In the genomic region with DNA sequence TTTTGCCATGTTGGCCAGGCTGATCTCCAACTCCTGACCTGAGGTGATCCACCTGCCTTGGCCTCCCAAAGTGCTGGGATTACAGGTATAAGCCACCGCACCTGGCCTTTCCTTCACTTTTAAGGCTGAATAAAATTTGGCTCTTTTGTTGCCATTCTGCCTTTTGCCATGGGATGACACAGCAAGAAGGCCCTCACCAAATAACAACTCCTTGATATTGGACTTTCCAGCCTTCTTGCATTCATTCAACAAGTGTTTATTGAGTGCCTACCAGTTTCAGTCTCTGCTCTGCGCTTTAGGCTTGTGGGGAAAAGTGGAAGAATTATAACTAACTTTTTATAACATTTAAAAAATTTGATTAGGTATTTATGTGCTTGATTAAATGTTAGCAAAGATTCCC, we compare ENCODE assay signal across 16 cellular contexts. TPM values are rescaled to one million over a fixed set of nuclear protein-coding genes. Genes with fewer than 3 reads are reported as not detected.
DNase-seq lines count a peak whose midpoint lies in the region; ATAC-seq, FAIRE-seq and TF ChIP-seq lines count a peak whose summit lies in the region.
"Had no signal": no experiment of that assay in that cellular context is flagged by ENCODE, and none has a peak within 500 bp of the region (broad histone marks: within the 10 kb centered on the region; RNA-seq: fewer than 3 reads in every experiment).

No MANE protein-coding gene starts in this region.

- H3K4me1 Mint-ChIP-seq in activated CD8-positive, alpha-beta T cell treated with anti-CD3 and anti-CD28 coated beads, Interleukin-2, amount 10 ng/mL, durations not matched to agents 7 days and 5 days (ENCODE audit: low read depth), result peaks cover 48% of the 10 kb centered on the region
- H3K4me1 Mint-ChIP-seq in activated CD8-positive, alpha-beta T cell treated with anti-CD3 and anti-CD28 coated beads for 36 hours (ENCODE audit: low read depth), result peaks cover 37% of the 10 kb centered on the region
- peaks cover 25% of the 10 kb centered on the region for H3K4me1 Mint-ChIP-seq in activated T-helper 17 cell treated with anti-CD3 and anti-CD28 coated beads, Interleukin-2, amount 50 U/mL, for 72 hours
- peaks cover 22% of the 10 kb centered on the region for H3K4me1 Mint-ChIP-seq in osteocyte (ENCODE audit: unreplicated experiment)

- H3K9me3 Mint-ChIP-seq in activated CD8-positive, alpha-beta T cell treated with anti-CD3 and anti-CD28 coated beads, Interleukin-2, amount 10 ng/mL, durations not matched to agents 7 days and 5 days (ENCODE audit: insufficient read depth), result no peaks in the 10 kb centered on the region
- H3K9me3 Mint-ChIP-seq in activated CD8-positive, alpha-beta T cell treated with anti-CD3 and anti-CD28 coated beads for 36 hours, result no peaks in the 10 kb centered on the region
- H3K9me3 Mint-ChIP-seq in activated T-helper 17 cell treated with anti-CD3 and anti-CD28 coated beads, Interleukin-2, amount 50 U/mL, for 72 hours, result no peaks in the 10 kb centered on the region
- H3K9me3 Mint-ChIP-seq in osteocyte (ENCODE audit: unreplicated experiment), result no peaks in the 10 kb centered on the region
- H3K9me3 Mint-ChIP-seq: CD8-positive, alpha-beta T cell; HFFc6 had no signal

- no peak for TF ChIP-seq POLR2A in GM18505 (IDR thresholded peaks at IDR 0.05; ENCODE audit: borderline replicate concordance, extremely low read depth, insufficient read depth, insufficient read length)

- no peak overlapping the region for H3K27ac Mint-ChIP-seq in activated CD8-positive, alpha-beta T cell treated with anti-CD3 and anti-CD28 coated beads, Interleukin-2, amount 10 ng/mL, durations not matched to agents 7 days and 5 days
- H3K27ac Mint-ChIP-seq in activated CD8-positive, alpha-beta T cell treated with anti-CD3 and anti-CD28 coated beads for 36 hours, result no peak overlapping the region
- H3K27ac Mint-ChIP-seq in activated T-helper 17 cell treated with anti-CD3 and anti-CD28 coated beads, Interleukin-2, amount 50 U/mL, for 72 hours, result no peak overlapping the region
- peak overlapping the region; percentile 18 for H3K27ac Mint-ChIP-seq in osteocyte (ENCODE audit: unreplicated experiment)

- POLR2A ChIA-PET in activated CD8-positive, alpha-beta T cell treated with anti-CD3 and anti-CD28 coated beads, Interleukin-2, amount 10 ng/mL, durations not matched to agents 7 days and 5 days (lab: Charles Lee), result interaction anchor here (0.9 kb wide), 1 partner anchor 225 kb away, joined by 4 read pairs; no protein-coding TSS in a partner anchor
- POLR2A ChIA-PET in activated CD8-positive, alpha-beta T cell treated with anti-CD3 and anti-CD28 coated beads for 36 hours (lab: Charles Lee), result no interaction called here
- POLR2A ChIA-PET in HEK293 (lab: Yijun Ruan, JAX), result no interaction called here

- intact Hi-C loops in activated CD8-positive, alpha-beta T cell treated with anti-CD3 and anti-CD28 coated beads for 36 hours (cut with micrococcal nuclease), result loop anchor here (10.0 kb wide), 1 partner anchor 627 kb away; no protein-coding TSS in a partner anchor

- H3K4me3 ChIP-seq in HEK293 (ENCODE audit: low read depth, low read length), result no peak overlapping the region
- H3K4me3 ChIP-seq: BLaER1 had no signal

- H3K36me3 ChIP-seq in HEK293 (ENCODE audit: control insufficient read depth in 2 of 2, insufficient read depth in 1 of 2, low read length in 2 of 2), result peaks cover 7 to 8% of the 10 kb centered on the region in 2 experiments; a peak in 2 of 3 replicates

- peaks cover 4% of the 10 kb centered on the region for H3K36me3 Mint-ChIP-seq in activated CD8-positive, alpha-beta T cell treated with anti-CD3 and anti-CD28 coated beads, Interleukin-2, amount 10 ng/mL, durations not matched to agents 7 days and 5 days (ENCODE audit: low read depth)
- no peaks in the 10 kb centered on the region for H3K36me3 Mint-ChIP-seq in activated CD8-positive, alpha-beta T cell treated with anti-CD3 and anti-CD28 coated beads for 36 hours (ENCODE audit: low read depth)
- no peaks in the 10 kb centered on the region for H3K36me3 Mint-ChIP-seq in activated T-helper 17 cell treated with anti-CD3 and anti-CD28 coated beads, Interleukin-2, amount 50 U/mL, for 72 hours (ENCODE audit: low read depth)
- peaks cover 4% of the 10 kb centered on the region for H3K36me3 Mint-ChIP-seq in osteocyte (ENCODE audit: unreplicated experiment)

- no peaks in the 10 kb centered on the region for H3K9me3 ChIP-seq in HEK293 (ENCODE audit: control insufficient read depth, insufficient read depth, low read depth, low read length)
- H3K9me3 ChIP-seq: BLaER1 had no signal

- no peak for FAIRE-seq in GM19239 (lab: Jason Lieb, UNC)

- no peaks in the 10 kb centered on the region for H3K27me3 Mint-ChIP-seq in activated CD8-positive, alpha-beta T cell treated with anti-CD3 and anti-CD28 coated beads, Interleukin-2, amount 10 ng/mL, durations not matched to agents 7 days and 5 days (ENCODE audit: low read depth)
- H3K27me3 Mint-ChIP-seq in activated CD8-positive, alpha-beta T cell treated with anti-CD3 and anti-CD28 coated beads for 36 hours, result no peaks in the 10 kb centered on the region
- H3K27me3 Mint-ChIP-seq in activated T-helper 17 cell treated with anti-CD3 and anti-CD28 coated beads, Interleukin-2, amount 50 U/mL, for 72 hours, result no peaks in the 10 kb centered on the region
- peaks cover 4% of the 10 kb centered on the region for H3K27me3 Mint-ChIP-seq in osteocyte (ENCODE audit: unreplicated experiment)

- TF ChIP-seq CTCF in activated CD8-positive, alpha-beta T cell treated with anti-CD3 and anti-CD28 coated beads for 36 hours (IDR thresholded peaks at IDR 0.05), result no peak
- no peak for TF ChIP-seq CTCF in HEK293 (tag by site-specific recombination; IDR thresholded peaks at IDR 0.05)
- no peak for TF ChIP-seq CTCF in osteocyte (IDR thresholded peaks at IDR 0.05)

- no peak overlapping the region for H3K27ac ChIP-seq in HEK293 (ENCODE audit: extremely low read depth, low read depth, low read length)
- H3K27ac ChIP-seq: BLaER1, GM23248 had no signal

- DNase-seq in activated CD8-positive, alpha-beta T cell treated with anti-CD3 and anti-CD28 coated beads, Interleukin-2, amount 10 ng/mL, durations not matched to agents 7 days and 5 days, result no peak
- no peak for DNase-seq in activated CD8-positive, alpha-beta T cell treated with anti-CD3 and anti-CD28 coated beads for 36 hours
- DNase-seq in osteocyte (ENCODE audit: extremely low spot score, unreplicated experiment), result no peak
- no peak for DNase-seq in GM19239 (ENCODE audit: insufficient read length, low spot score)
- DNase-seq: 8988T; Calu3; CD8-positive, alpha-beta T cell; DMS79 treated with DMSO at 0.1 percent for 48 hours; GM23248; HCEC 1CT; HFFc6 had no signal

- no peak for ATAC-seq in activated CD8-positive, alpha-beta T cell treated with anti-CD3 and anti-CD28 coated beads, Interleukin-2, amount 10 ng/mL, durations not matched to agents 7 days and 5 days
- ATAC-seq in activated CD8-positive, alpha-beta T cell treated with anti-CD3 and anti-CD28 coated beads for 36 hours, result no peak
- no peak for ATAC-seq in activated T-helper 17 cell treated with anti-CD3 and anti-CD28 coated beads, Interleukin-2, amount 50 U/mL, for 72 hours (replicated peaks)
- ATAC-seq in GM21528 (IDR thresholded peaks at IDR 0.05; ENCODE audit: low FRiP score, unreplicated experiment), result no peak
- no peak for ATAC-seq in GM18505 (IDR thresholded peaks at IDR 0.05; ENCODE audit: unreplicated experiment)
- ATAC-seq: CD8-positive, alpha-beta T cell had no signal

- CTCF ChIA-PET in activated CD8-positive, alpha-beta T cell treated with anti-CD3 and anti-CD28 coated beads, Interleukin-2, amount 10 ng/mL, durations not matched to agents 7 days and 5 days (lab: Charles Lee), result interaction anchor here (0.9 to 5.5 kb wide), 2 partner anchors 215 kb away, joined by 3 to 51 read pairs; no protein-coding TSS in a partner anchor
- CTCF ChIA-PET in activated CD8-positive, alpha-beta T cell treated with anti-CD3 and anti-CD28 coated beads for 36 hours (lab: Charles Lee), result interaction anchor here (3.9 kb wide), 1 partner anchor 215 kb away, joined by 33 read pairs; no protein-coding TSS in a partner anchor
- CTCF ChIA-PET in HEK293 (lab: Yijun Ruan, JAX), result interaction anchor here (0.6 to 6.7 kb wide), 8 partner anchors 9 to 635 kb away, joined by 3 to 76 read pairs (median 3); no protein-coding TSS in a partner anchor

- peak overlapping the region; percentile 93 for H3K4me3 Mint-ChIP-seq in activated CD8-positive, alpha-beta T cell treated with anti-CD3 and anti-CD28 coated beads, Interleukin-2, amount 10 ng/mL, durations not matched to agents 7 days and 5 days
- H3K4me3 Mint-ChIP-seq in activated CD8-positive, alpha-beta T cell treated with anti-CD3 and anti-CD28 coated beads for 36 hours, result no peak overlapping the region
- peak overlapping the region; percentile 97 for H3K4me3 Mint-ChIP-seq in activated T-helper 17 cell treated with anti-CD3 and anti-CD28 coated beads, Interleukin-2, amount 50 U/mL, for 72 hours
- H3K4me3 Mint-ChIP-seq in osteocyte (ENCODE audit: unreplicated experiment), result no peak overlapping the region

- H3K4me1 ChIP-seq in HEK293 (ENCODE audit: control insufficient read depth, insufficient read depth, low read length), result peaks cover 3% of the 10 kb centered on the region; the same call in 1 of the 2 replicates

TF ChIP-seq in HEK293, 187 proteins besides CTCF, POLR2A, EP300 and RAD21 (continues in another document):
- peak; percentile 51; the same call in 1 of the 2 replicates for TF ChIP-seq SCRT1 (tag by site-specific recombination; IDR thresholded peaks at IDR 0.05; ENCODE audit: borderline replicate concordance)
- no peak for TF ChIP-seq ZNF645 (tag by site-specific recombination; IDR thresholded peaks at IDR 0.05)

RNA-seq across cellular contexts. Expression of gene NVL, which starts 1.9 kb away (rescaled TPM):
- total RNA-seq in activated CD8-positive, alpha-beta T cell treated with anti-CD3 and anti-CD28 coated beads, Interleukin-2, amount 10 ng/mL, durations not matched to agents 7 days and 5 days, result 10 to 100 TPM; 48.5 to 56.2 TPM
- 10 to 100 TPM; 37.7 to 40.4 TPM for total RNA-seq in activated CD8-positive, alpha-beta T cell treated with anti-CD3 and anti-CD28 coated beads for 36 hours
- 10 to 100 TPM; 19.9 to 39.5 TPM for total RNA-seq in activated T-helper 17 cell treated with anti-CD3 and anti-CD28 coated beads, Interleukin-2, amount 50 U/mL, for 72 hours
- total RNA-seq in osteocyte, result 22.5 and 28.2 TPM in 2 replicates

RNA-seq across cellular contexts. Expression of gene CNIH4, which starts 24.9 kb away (rescaled TPM):
- total RNA-seq in activated CD8-positive, alpha-beta T cell treated with anti-CD3 and anti-CD28 coated beads, Interleukin-2, amount 10 ng/mL, durations not matched to agents 7 days and 5 days, result 10 to 100 TPM; 41.3 to 43.7 TPM
- total RNA-seq in activated CD8-positive, alpha-beta T cell treated with anti-CD3 and anti-CD28 coated beads for 36 hours, result 10 to 100 TPM; 44.8 to 45.1 TPM
- total RNA-seq in activated T-helper 17 cell treated with anti-CD3 and anti-CD28 coated beads, Interleukin-2, amount 50 U/mL, for 72 hours, result 10 to 100 TPM; 42.6 to 44.8 TPM
- 53.6 and 54.8 TPM in 2 replicates for total RNA-seq in osteocyte

Comparison
In these comparisons a context has a peak if more than half of its experiments do, and no peak if none do; other contexts are left out.
1. H3K4me3 Mint-ChIP-seq: peak in activated CD8-positive, alpha-beta T cell treated with anti-CD3 and anti-CD28 coated beads, Interleukin-2, amount 10 ng/mL, durations not matched to agents 7 days and 5 days (single experiment) and activated T-helper 17 cell treated with anti-CD3 and anti-CD28 coated beads, Interleukin-2, amount 50 U/mL, for 72 hours (single experiment); none in activated CD8-positive, alpha-beta T cell treated with anti-CD3 and anti-CD28 coated beads for 36 hours (single experiment) and osteocyte (single experiment).